ENCODE assay signal across 8 cellular contexts in the genomic region with DNA sequence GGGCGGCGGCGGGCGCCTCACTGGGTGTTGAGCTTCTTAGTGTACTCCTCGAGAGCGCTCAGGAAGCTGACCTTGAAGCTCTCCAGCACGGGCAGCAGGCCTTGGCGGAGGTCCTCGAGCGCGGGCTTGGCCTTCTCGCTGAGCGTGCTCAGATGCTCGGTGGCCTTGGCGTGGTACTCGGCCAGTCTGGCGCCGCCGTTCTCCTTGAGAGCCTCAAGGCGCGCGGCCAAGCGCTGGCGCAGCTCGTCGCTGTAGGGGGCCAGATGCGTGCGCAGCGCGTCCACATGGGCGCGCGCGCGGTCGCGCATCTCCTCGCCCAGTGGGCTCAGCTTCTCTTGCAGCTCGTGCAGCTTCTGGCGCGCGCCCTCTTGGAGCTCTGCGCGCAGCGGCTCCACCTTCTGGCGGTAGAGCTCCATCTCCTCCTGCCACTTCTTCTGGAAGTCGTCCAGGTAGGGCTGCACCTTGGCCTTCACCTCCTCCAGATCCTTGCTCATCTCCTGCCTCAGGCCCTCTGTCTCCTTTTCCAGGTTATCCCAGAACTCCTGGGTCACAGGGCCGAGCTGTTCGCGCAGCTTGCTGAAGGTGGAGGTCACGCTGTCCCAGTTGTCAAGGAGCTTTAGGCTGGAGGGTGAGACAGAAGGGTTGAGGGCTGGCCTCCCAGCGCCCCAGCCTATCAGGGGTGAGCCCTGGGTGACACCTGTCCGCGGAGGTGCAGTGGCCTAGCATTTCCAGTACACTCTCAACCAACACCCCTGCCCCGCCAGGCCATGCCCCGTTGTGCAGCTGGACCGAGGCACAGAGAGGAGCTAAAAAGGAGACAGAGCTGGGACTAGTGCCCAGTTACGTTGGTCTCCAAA. TPM values are rescaled to one million over a fixed set of nuclear protein-coding genes. Genes with fewer than 3 reads are reported as not detected.
DNase-seq lines count a peak whose midpoint lies in the region; ATAC-seq and TF ChIP-seq lines count a peak whose summit lies in the region.

No MANE protein-coding gene starts in this region.

- no peak for TF ChIP-seq POLR2A in stomach (IDR thresholded peaks at IDR 0.05)

- H3K9me3 ChIP-seq in stomach = no peaks in the 10 kb centered on the region

- DNase-seq in DMS79 treated with DMSO at 0.1 percent for 48 hours (lab: John Stamatoyannopoulos, UW) = peak; percentile 96
- DNase-seq in Kasumi-1 (lab: John Stamatoyannopoulos, UW) = peak; percentile 86 to 91
- peak; percentile 97 for DNase-seq in RPMI8226
- peak; percentile 67 for DNase-seq in activated gamma-delta T cell (lab: John Stamatoyannopoulos, UW)
- peak; percentile 57 to 80 for DNase-seq in foreskin keratinocyte
- peak; percentile 74 for DNase-seq in neural crest cell (ENCODE audit: low read depth, low spot score)
- DNase-seq in stomach = peak; percentile 91

- TF ChIP-seq CTCF in foreskin keratinocyte (conservative IDR thresholded peaks at IDR 0.05) (peak; percentile 90), neural crest cell (conservative IDR thresholded peaks at IDR 0.05) (peak; percentile 68), stomach (IDR thresholded peaks at IDR 0.05) (peak in 5 of 7 experiments; percentile 42 to 81 (median 61))

- peak overlapping the region; percentile 75 for H3K4me3 Mint-ChIP-seq in neural crest cell

- no peaks in the 10 kb centered on the region for H3K27me3 Mint-ChIP-seq in neural crest cell (ENCODE audit: low read depth)

- H3K27ac Mint-ChIP-seq in neural crest cell (ENCODE audit: unreplicated experiment) = peak overlapping the region; percentile 57

- peak; percentile 84 for ATAC-seq in GM21723 (IDR thresholded peaks at IDR 0.05; ENCODE audit: unreplicated experiment)
- ATAC-seq in foreskin keratinocyte = peak; percentile 91

- H3K27me3 ChIP-seq in foreskin keratinocyte (no peaks in the 10 kb centered on the region), stomach (no peaks in the 10 kb centered on the region)

- intact Hi-C loops in stomach (cut with DNase I; ENCODE audit: low total_unique reads) = loop anchor here (5.0 kb wide), 1 partner anchor 49 kb away; a partner anchor contains a TSS

- 5 to 16% (median 11%) methylated on average over 22 to 58 of the region's 58 CpGs for WGBS in stomach, 5 donors

- H3K27ac ChIP-seq in foreskin keratinocyte (no peak overlapping the region), stomach (peak overlapping the region; percentile 53 to 88 (median 81))

- H3K4me1 Mint-ChIP-seq in neural crest cell = peaks cover 32% of the 10 kb centered on the region

- H3K4me1 ChIP-seq in foreskin keratinocyte = no peaks in the 10 kb centered on the region
- H3K4me1 ChIP-seq in stomach = peaks cover 19 to 48% (median 44%) of the 10 kb centered on the region in 4 donors

- no peak for TF ChIP-seq EP300 in stomach (IDR thresholded peaks at IDR 0.05)

- H3K36me3 Mint-ChIP-seq in neural crest cell (ENCODE audit: low read depth) = no peaks in the 10 kb centered on the region

- peak overlapping the region; percentile 35 to 53 (median 38) for H3K4me3 ChIP-seq in stomach

- no peaks in the 10 kb centered on the region for H3K36me3 ChIP-seq in stomach

- no peaks in the 10 kb centered on the region for H3K9me3 Mint-ChIP-seq in neural crest cell

RNA-seq across cellular contexts. Expression of a gene that starts 1.4 kb away (rescaled TPM):
- total RNA-seq in foreskin keratinocyte = not detected in 2 replicates
- polyA plus RNA-seq in foreskin keratinocyte = not detected in 2 replicates
- total RNA-seq in neural crest cell = 0.80 and 0.96 TPM in 2 replicates
- 10 to 100 TPM in 2 of 5 donors, under 1 TPM in 1, not detected in 2; 0.87 to 73.6 (median 22.9) TPM for total RNA-seq in stomach
- polyA plus RNA-seq in stomach = 10 to 100 TPM in 2 of 3 donors, 1 to 10 TPM in 1; 8.7 to 51.0 (median 10.5) TPM

RNA-seq across cellular contexts. Expression of a gene that starts 6.3 kb away (rescaled TPM):
- not detected in 2 replicates for total RNA-seq in foreskin keratinocyte
- polyA plus RNA-seq in foreskin keratinocyte = not detected in 2 replicates
- total RNA-seq in neural crest cell = not detected in 2 replicates
- total RNA-seq in stomach = 10 to 100 TPM in 1 of 5 donors, not detected in 4; 18.9 TPM
- polyA plus RNA-seq in stomach = not detected

RNA-seq across cellular contexts. Expression of a gene that starts 12.9 kb away (rescaled TPM):
- not detected in 2 replicates for total RNA-seq in foreskin keratinocyte
- not detected in 2 replicates for polyA plus RNA-seq in foreskin keratinocyte
- total RNA-seq in neural crest cell = not detected in 2 replicates
- 100 to 1,000 TPM in 1 of 5 donors, not detected in 4; 278 TPM for total RNA-seq in stomach
- under 1 TPM; 0.08 to 0.46 (median 0.44) TPM for polyA plus RNA-seq in stomach

RNA-seq across cellular contexts. Expression of a gene that starts 44.3 kb away (rescaled TPM):
- total RNA-seq in foreskin keratinocyte (not detected in 2 replicates), neural crest cell (not detected in 2 replicates), stomach (not detected)
- polyA plus RNA-seq in foreskin keratinocyte (not detected in 2 replicates), stomach (not detected)

RNA-seq across cellular contexts. Expression of a gene that starts 48.2 kb away (rescaled TPM):
- total RNA-seq in foreskin keratinocyte (59.8 and 63.0 TPM in 2 replicates), neural crest cell (40.7 and 44.5 TPM in 2 replicates), stomach (10 to 100 TPM; 19.3 to 54.9 (median 25.7) TPM)
- polyA plus RNA-seq in foreskin keratinocyte (49.1 and 55.8 TPM in 2 replicates), stomach (10 to 100 TPM; 17.8 to 34.8 (median 19.4) TPM)
